In genomic region chr1:160542303-160542945, GRCh38 we compare ENCODE assay signal across 13 cellular contexts. TPM values are rescaled to one million over a fixed set of nuclear protein-coding genes. Genes with fewer than 3 reads are reported as not detected.
A peak's percentile ranks its signal among the peaks of the same experiment; 100 is the strongest.
DNase-seq lines count a peak whose midpoint lies in the region; ATAC-seq and TF ChIP-seq lines count a peak whose summit lies in the region.
"Had no signal": no experiment of that assay in that cellular context is flagged by ENCODE, and none has a peak within 500 bp of the region (broad histone marks: within the 10 kb centered on the region; RNA-seq: fewer than 3 reads in every experiment).

No MANE protein-coding gene starts in this region.

- WGBS in hepatocyte (ENCODE audit: low lambda C conversion rate, missing lambda C conversion rate), result 2% methylated on average over 2 of the region's 2 CpGs

- H3K9me3 ChIP-seq in hepatocyte (ENCODE audit: low read depth), result no peaks in the 10 kb centered on the region
- H3K9me3 ChIP-seq: thoracic aorta had no signal

- H3K27ac Mint-ChIP-seq in activated T-helper 17 cell treated with anti-CD3 and anti-CD28 coated beads, Interleukin-2, amount 50 U/mL, for 72 hours, result peak overlapping the region; percentile 93

- TF ChIP-seq CTCF in hepatocyte (IDR thresholded peaks at IDR 0.05; ENCODE audit: poor library complexity), result no peak

- H3K27me3 Mint-ChIP-seq in activated T-helper 17 cell treated with anti-CD3 and anti-CD28 coated beads, Interleukin-2, amount 50 U/mL, for 72 hours, result no peaks in the 10 kb centered on the region

- no peaks in the 10 kb centered on the region for H3K79me2 ChIP-seq in hepatocyte

- no peaks in the 10 kb centered on the region for H3K9me2 ChIP-seq in hepatocyte (replicated peaks; ENCODE audit: insufficient read depth)

- no peak overlapping the region for H2AFZ ChIP-seq in hepatocyte

- H3K4me1 Mint-ChIP-seq in activated T-helper 17 cell treated with anti-CD3 and anti-CD28 coated beads, Interleukin-2, amount 50 U/mL, for 72 hours, result peaks cover 36% of the 10 kb centered on the region

- H3K27me3 ChIP-seq in hepatocyte, result no peaks in the 10 kb centered on the region

- peak overlapping the region; percentile 11 for H3K27ac ChIP-seq in hepatocyte
- H3K27ac ChIP-seq: 22Rv1, thoracic aorta had no signal

- no peaks in the 10 kb centered on the region for H3K9me3 Mint-ChIP-seq in activated T-helper 17 cell treated with anti-CD3 and anti-CD28 coated beads, Interleukin-2, amount 50 U/mL, for 72 hours

- H3K36me3 Mint-ChIP-seq in activated T-helper 17 cell treated with anti-CD3 and anti-CD28 coated beads, Interleukin-2, amount 50 U/mL, for 72 hours (ENCODE audit: low read depth), result peaks cover 15% of the 10 kb centered on the region

- peak overlapping the region; percentile 77 for H3K4me3 Mint-ChIP-seq in activated T-helper 17 cell treated with anti-CD3 and anti-CD28 coated beads, Interleukin-2, amount 50 U/mL, for 72 hours

- no peaks in the 10 kb centered on the region for H3K36me3 ChIP-seq in hepatocyte (replicated peaks; ENCODE audit: insufficient read depth, low read depth)
- H3K36me3 ChIP-seq: thoracic aorta had no signal

- H3K4me3 ChIP-seq in hepatocyte, result no peak overlapping the region
- H3K4me3 ChIP-seq: thoracic aorta had no signal

- H3K4me1 ChIP-seq in hepatocyte (ENCODE audit: insufficient read depth), result peaks cover 44% of the 10 kb centered on the region

- ATAC-seq in activated T-helper 17 cell treated with anti-CD3 and anti-CD28 coated beads, Interleukin-2, amount 50 U/mL, for 72 hours (replicated peaks), result no peak
- ATAC-seq in GM19324 (IDR thresholded peaks at IDR 0.05; ENCODE audit: low FRiP score, unreplicated experiment), result no peak
- ATAC-seq in HG02840 (IDR thresholded peaks at IDR 0.05; ENCODE audit: low FRiP score, unreplicated experiment), result no peak
- no peak for ATAC-seq in GM21619 (IDR thresholded peaks at IDR 0.05; ENCODE audit: unreplicated experiment)
- ATAC-seq: activated naive CD4-positive, alpha-beta T cell treated with anti-CD3 and anti-CD28 coated beads, Interleukin-2, amount 50 U/mL, for 72 hours had no signal

- no peaks in the 10 kb centered on the region for H4K20me1 ChIP-seq in hepatocyte (ENCODE audit: insufficient read depth, poor library complexity, severe bottlenecking)

- DNase-seq in DMS53 (lab: John Stamatoyannopoulos, UW) (peak; percentile 68), DMS53 treated with DMSO at 0.1 percent for 48 hours (lab: John Stamatoyannopoulos, UW; ENCODE audit: unreplicated experiment) (no peak), hepatocyte (ENCODE audit: low spot score) (peak; percentile 54), renal cortical epithelial cell (ENCODE audit: low read depth) (peak; percentile 97)
- DNase-seq: NCI-H187 treated with DMSO at 0.1 percent for 48 hours, NCI-H69 had no signal

- peak overlapping the region; percentile 26 for H3K4me2 ChIP-seq in hepatocyte

RNA-seq across cellular contexts. Expression of gene SLAMF6, which starts 19.4 kb away (rescaled TPM):
- 10 to 100 TPM; 17.4 to 28.6 TPM for total RNA-seq in activated T-helper 17 cell treated with anti-CD3 and anti-CD28 coated beads, Interleukin-2, amount 50 U/mL, for 72 hours
- total RNA-seq in hepatocyte, result not detected in 2 replicates
- not detected in 2 replicates for polyA plus RNA-seq in hepatocyte
- total RNA-seq in renal cortical epithelial cell, result not detected in 2 replicates

RNA-seq across cellular contexts. Expression of gene CD84, which starts 36.9 kb away (rescaled TPM):
- 10 to 100 TPM; 15.7 to 37.3 TPM for total RNA-seq in activated T-helper 17 cell treated with anti-CD3 and anti-CD28 coated beads, Interleukin-2, amount 50 U/mL, for 72 hours
- total RNA-seq in hepatocyte (0.23 and 0.60 TPM in 2 replicates), renal cortical epithelial cell (not detected in 2 replicates)
- polyA plus RNA-seq in hepatocyte, result 0.74 TPM in 1 of 2 replicates, not detected in the other

Comparison
In these comparisons a context has a peak if more than half of its experiments do, and no peak if none do; other contexts are left out.
1. RNA of gene SLAMF6, which starts 19.4 kb away (total RNA-seq): 17.4 to 28.6 TPM in activated T-helper 17 cell treated with anti-CD3 and anti-CD28 coated beads, Interleukin-2, amount 50 U/mL, for 72 hours; not detected in hepatocyte and not detected in renal cortical epithelial cell; every median in the first group is over 10 times any median in the second.
2. RNA of gene CD84, which starts 36.9 kb away (total RNA-seq): 15.7 to 37.3 TPM in activated T-helper 17 cell treated with anti-CD3 and anti-CD28 coated beads, Interleukin-2, amount 50 U/mL, for 72 hours; 0.23 to 0.60 TPM in hepatocyte and not detected in renal cortical epithelial cell; every median in the first group is over 10 times any median in the second.